In the genomic region with DNA sequence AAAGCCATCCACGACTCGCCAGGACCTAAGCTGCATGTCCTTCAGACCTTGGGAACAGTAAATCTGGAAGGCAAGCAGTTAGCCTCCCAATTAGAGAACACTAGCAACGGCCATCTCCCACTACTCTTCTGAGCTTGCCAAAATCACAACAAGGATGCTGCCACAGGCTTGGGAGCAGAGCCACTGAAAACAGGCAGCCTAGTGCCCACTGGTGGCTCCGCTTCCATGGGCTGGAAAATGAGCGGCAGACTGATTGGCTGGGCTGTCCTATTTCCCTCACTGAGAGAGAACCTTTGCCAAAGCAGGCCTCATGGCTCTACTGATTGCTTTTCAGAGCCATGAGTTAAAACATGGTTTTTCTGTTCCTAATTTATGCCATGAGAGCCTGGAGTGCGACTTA, we compare ENCODE assay signal across 1 cellular context.
TF ChIP-seq lines count a peak whose summit lies in the region.

No MANE protein-coding gene starts in this region.

TF ChIP-seq in IMR-90, 13 proteins besides CTCF, POLR2A, EP300 and RAD21:
- TF ChIP-seq MAFK (IDR thresholded peaks at IDR 0.05; ENCODE audit: low read depth, low read length) (no peak), RCOR1 (IDR thresholded peaks at IDR 0.05; ENCODE audit: insufficient replicate concordance, low read length) (no peak), RFX5 (IDR thresholded peaks at IDR 0.05; ENCODE audit: low read depth, low read length) (no peak), NFE2L2 (IDR thresholded peaks at IDR 0.05; ENCODE audit: low read depth, low read length) (no peak), MXI1 (IDR thresholded peaks at IDR 0.05; ENCODE audit: borderline replicate concordance, low read depth, low read length) (no peak), CHD1 (IDR thresholded peaks at IDR 0.05; ENCODE audit: low read depth, low read length) (no peak), FOS (IDR thresholded peaks at IDR 0.05; ENCODE audit: low read depth, low read length) (no peak), BHLHE40 (IDR thresholded peaks at IDR 0.05; ENCODE audit: low read depth, low read length) (no peak), CEBPB (IDR thresholded peaks at IDR 0.05; ENCODE audit: low read depth, low read length) (no peak)
- TF ChIP-seq, protein P1, sequence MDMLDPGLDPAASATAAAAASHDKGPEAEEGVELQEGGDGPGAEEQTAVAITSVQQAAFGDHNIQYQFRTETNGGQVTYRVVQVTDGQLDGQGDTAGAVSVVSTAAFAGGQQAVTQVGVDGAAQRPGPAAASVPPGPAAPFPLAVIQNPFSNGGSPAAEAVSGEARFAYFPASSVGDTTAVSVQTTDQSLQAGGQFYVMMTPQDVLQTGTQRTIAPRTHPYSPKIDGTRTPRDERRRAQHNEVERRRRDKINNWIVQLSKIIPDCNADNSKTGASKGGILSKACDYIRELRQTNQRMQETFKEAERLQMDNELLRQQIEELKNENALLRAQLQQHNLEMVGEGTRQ (IDR thresholded peaks at IDR 0.05; ENCODE audit: low read depth, low read length) = no peak
